In genomic region chr7:22867589-22867988, GRCh38 we compare ENCODE assay signal across 21 cellular contexts. TPM values are rescaled to one million over a fixed set of nuclear protein-coding genes. Genes with fewer than 3 reads are reported as not detected.
DNase-seq lines count a peak whose midpoint lies in the region; ATAC-seq and TF ChIP-seq lines count a peak whose summit lies in the region.
"Had no signal": no experiment of that assay in that cellular context is flagged by ENCODE, and none has a peak within 500 bp of the region (broad histone marks: within the 10 kb centered on the region; RNA-seq: fewer than 3 reads in every experiment).

No MANE protein-coding gene starts in this region.

- H3K36me3 ChIP-seq in DND-41 (ENCODE audit: insufficient read depth, low read length) = no peaks in the 10 kb centered on the region
- H3K36me3 ChIP-seq in skeletal muscle tissue (ENCODE audit: control insufficient read depth in 3 of 3, insufficient read depth in 3 of 3, low read length in 3 of 3) = peaks cover 0 to 2% (median 0%) of the 10 kb centered on the region in 3 donors
- H3K36me3 ChIP-seq in endodermal cell (ENCODE audit: control insufficient read depth, insufficient read depth, low read length) = peaks cover 3% of the 10 kb centered on the region
- H3K36me3 ChIP-seq: neural progenitor cell had no signal

- H3K4me1 ChIP-seq in DND-41 (ENCODE audit: insufficient read depth, low read length) (no peaks in the 10 kb centered on the region), skeletal muscle tissue (ENCODE audit: control insufficient read depth in 3 of 3, insufficient read depth in 3 of 3, low read length in 3 of 3) (peaks cover 9 to 21% (median 15%) of the 10 kb centered on the region in 3 donors), endodermal cell (ENCODE audit: control insufficient read depth, insufficient read depth, low read length) (peaks cover 4% of the 10 kb centered on the region)

- no peak overlapping the region for H3K4me3 Mint-ChIP-seq in activated naive CD8-positive, alpha-beta T cell
- H3K4me3 Mint-ChIP-seq in endodermal cell = no peak overlapping the region
- H3K4me3 Mint-ChIP-seq: immature natural killer cell, memory B cell, neural progenitor cell had no signal

- H3K4me1 Mint-ChIP-seq in activated naive CD8-positive, alpha-beta T cell (ENCODE audit: low read depth) = no peaks in the 10 kb centered on the region
- peaks cover 17% of the 10 kb centered on the region for H3K4me1 Mint-ChIP-seq in endodermal cell
- H3K4me1 Mint-ChIP-seq: immature natural killer cell had no signal

- H3K9ac ChIP-seq in DND-41 (ENCODE audit: low read depth, low read length) = no peak overlapping the region
- no peak overlapping the region for H3K9ac ChIP-seq in skeletal muscle tissue (ENCODE audit: low read depth in 1 of 3, low read length in 3 of 3)
- no peak overlapping the region for H3K9ac ChIP-seq in endodermal cell (ENCODE audit: extremely low read depth, low read length, poor library complexity, severe bottlenecking)
- H3K9ac ChIP-seq: neural progenitor cell had no signal

- peak; percentile 35; the same call in 2 of the 3 replicates for ATAC-seq in DND-41 (ENCODE audit: insufficient read depth, low read depth)
- ATAC-seq in left ventricle myocardium superior = peak; percentile 12
- no peak for ATAC-seq in GM19351 (IDR thresholded peaks at IDR 0.05; ENCODE audit: unreplicated experiment)

- no peaks in the 10 kb centered on the region for H3K9me3 Mint-ChIP-seq in activated naive CD8-positive, alpha-beta T cell (ENCODE audit: low read depth)
- peaks cover 3% of the 10 kb centered on the region for H3K9me3 Mint-ChIP-seq in endodermal cell
- H3K9me3 Mint-ChIP-seq: immature natural killer cell, memory B cell, neural progenitor cell had no signal

- H3K27ac ChIP-seq in DND-41 (ENCODE audit: low read length) (no peak overlapping the region), skeletal muscle tissue (ENCODE audit: low read depth, low read length) (peak overlapping the region; percentile 49), endodermal cell (ENCODE audit: low read depth, low read length) (no peak overlapping the region)
- H3K27ac ChIP-seq: neural progenitor cell had no signal

- H4K20me1 ChIP-seq in DND-41 (ENCODE audit: insufficient read depth, low read length) = no peaks in the 10 kb centered on the region

- H3K4me2 ChIP-seq in DND-41 (ENCODE audit: insufficient read depth, low read length) = no peak overlapping the region
- H3K4me2 ChIP-seq: neural progenitor cell had no signal

- H2AFZ ChIP-seq in DND-41 (ENCODE audit: low read depth, low read length) = no peak overlapping the region
- H2AFZ ChIP-seq: neural progenitor cell had no signal

- DNase-seq in DND-41 (no peak), left ventricle myocardium superior (no peak), endodermal cell (no peak), MV-4-11 (lab: John Stamatoyannopoulos, UW) (no peak)
- DNase-seq in stimulated activated CD4-positive, alpha-beta T cell treated with anti-CD3 and anti-CD28 coated beads, Interleukin-1b, Interleukin-23, amount 100 ng/mL, for 48 hours = no peak
- DNase-seq: activated gamma-delta T cell; AML-193; Caco-2; immature natural killer cell; MM.1S; NCI-H2029; NCI-H524; retina; SIG-M5; stimulated activated CD4-positive, alpha-beta T cell treated with anti-CD3 and anti-CD28 coated beads, Interleukin-2, amount 100 ng/mL, for 24 hours; T-helper 2 cell had no signal

- H3K36me3 Mint-ChIP-seq in activated naive CD8-positive, alpha-beta T cell = peaks cover 19% of the 10 kb centered on the region
- H3K36me3 Mint-ChIP-seq in endodermal cell (ENCODE audit: low read depth) = peaks cover 42% of the 10 kb centered on the region

- H3K4me3 ChIP-seq in DND-41 (ENCODE audit: low read depth in 1 of 2, low read length in 2 of 2) (no peak overlapping the region), skeletal muscle tissue (ENCODE audit: low read length in 3 of 3) (no peak overlapping the region), endodermal cell (ENCODE audit: low read length) (no peak overlapping the region)
- H3K4me3 ChIP-seq: neural progenitor cell had no signal

- no peaks in the 10 kb centered on the region for H3K27me3 ChIP-seq in DND-41 (ENCODE audit: insufficient read depth, low read length, poor library complexity)
- no peaks in the 10 kb centered on the region for H3K27me3 ChIP-seq in skeletal muscle tissue (ENCODE audit: control insufficient read depth in 3 of 3, insufficient read depth in 3 of 3, low read length in 3 of 3)
- H3K27me3 ChIP-seq in endodermal cell (ENCODE audit: control insufficient read depth, insufficient read depth, low read length, poor library complexity, severe bottlenecking) = no peaks in the 10 kb centered on the region
- H3K27me3 ChIP-seq: neural progenitor cell had no signal

- no peaks in the 10 kb centered on the region for H3K27me3 Mint-ChIP-seq in activated naive CD8-positive, alpha-beta T cell
- H3K27me3 Mint-ChIP-seq in endodermal cell (ENCODE audit: insufficient read depth) = no peaks in the 10 kb centered on the region
- H3K27me3 Mint-ChIP-seq: memory B cell had no signal

- 25 to 47% methylated on average over 1 of the region's 2 CpGs for WGBS in endodermal cell (ENCODE audit: insufficient coverage in 1 of 2, insufficient read length in 1 of 2), 2 experiments

- intact Hi-C loops in left ventricle myocardium superior (cut with micrococcal nuclease) = no loop called here

- H3K27ac Mint-ChIP-seq in activated naive CD8-positive, alpha-beta T cell = peak overlapping the region; percentile 22
- no peak overlapping the region for H3K27ac Mint-ChIP-seq in endodermal cell
- H3K27ac Mint-ChIP-seq: immature natural killer cell, memory B cell, neural progenitor cell had no signal

- no peaks in the 10 kb centered on the region for H3K9me3 ChIP-seq in DND-41 (ENCODE audit: insufficient read depth, low read length, severe bottlenecking)
- H3K9me3 ChIP-seq in skeletal muscle tissue (ENCODE audit: control insufficient read depth in 3 of 3, low read length in 3 of 3) = no peaks in the 10 kb centered on the region
- no peaks in the 10 kb centered on the region for H3K9me3 ChIP-seq in endodermal cell (ENCODE audit: control insufficient read depth, low read length)
- H3K9me3 ChIP-seq: Caco-2 had no signal

- TF ChIP-seq CTCF in DND-41 (IDR thresholded peaks at IDR 0.05; ENCODE audit: borderline replicate concordance, extremely low read depth, low read length, poor library complexity, severe bottlenecking) = no peak
- no peak for TF ChIP-seq CTCF in endodermal cell (conservative IDR thresholded peaks at IDR 0.05)

- H3K79me2 ChIP-seq in DND-41 (ENCODE audit: insufficient read depth, low read length) = no peaks in the 10 kb centered on the region

RNA-seq across cellular contexts. Expression of gene TOMM7, which starts 44.9 kb away (rescaled TPM):
- total RNA-seq in left ventricle myocardium superior (563 TPM), skeletal muscle tissue (414 TPM), endodermal cell (100 to 1,000 TPM; 335 to 356 TPM)
- 358 TPM for polyA plus RNA-seq in endodermal cell (2013, experiment 1 of 2)
- 283 TPM for polyA plus RNA-seq in endodermal cell (2013, experiment 2 of 2)
